In genomic region chr2:234344041-234344440, GRCh38 we compare ENCODE assay signal across 26 cellular contexts.
"Had no signal": no experiment of that assay in that cellular context is flagged by ENCODE, and none has a peak within 500 bp of the region (broad histone marks: within the 10 kb centered on the region; RNA-seq: fewer than 3 reads in every experiment).

No MANE protein-coding gene starts in this region.

- ATAC-seq: left colon; left lung; lower lobe of right lung; mucosa of descending colon; naive thymus-derived CD4-positive, alpha-beta T cell; natural killer cell treated with Interleukin-12 subunit alpha and Interleukin-12 subunit beta and Interleukin-15 and Interleukin-18, amount 100 ng/mL, for 72 hours; pancreas; psoas muscle; right lobe of liver; upper lobe of right lung had no signal

- DNase-seq: head of caudate nucleus; hypothalamus; immature natural killer cell; kidney; left colon; left lung; lower lobe of right lung; mammary epithelial cell; midbrain; mucosa of descending colon; naive thymus-derived CD4-positive, alpha-beta T cell; nucleus accumbens; pancreas; psoas muscle; right lobe of liver; stimulated activated CD4-positive, alpha-beta T cell treated with anti-CD3 and anti-CD28 coated beads, Interleukin-1b, Interleukin-23, amount 100 ng/mL, for 48 hours; stimulated activated CD4-positive, alpha-beta T cell treated with anti-CD3 and anti-CD28 coated beads, Interleukin-4, amount 100 ng/mL, for 1 hour; stimulated activated naive CD4-positive, alpha-beta T cell; tibial artery; trophoblast cell; upper lobe of right lung had no signal

- H3K36me3 Mint-ChIP-seq: natural killer cell treated with Interleukin-12 subunit alpha and Interleukin-12 subunit beta and Interleukin-15 and Interleukin-18, amount 100 ng/mL, for 72 hours had no signal

- H3K27me3 ChIP-seq: left lung, pancreas, right lobe of liver, suprapubic skin, tibial artery, upper lobe of right lung had no signal

- H3K4me3 ChIP-seq: left lung, lower lobe of right lung, mucosa of descending colon, pancreas, psoas muscle, right lobe of liver, smooth muscle cell, suprapubic skin, thoracic aorta, tibial artery, upper lobe of right lung had no signal

- H3K36me3 ChIP-seq: left lung, lower lobe of right lung, pancreas, right lobe of liver, suprapubic skin, thoracic aorta, tibial artery, upper lobe of right lung had no signal

- H3K9me3 ChIP-seq: left lung, lower lobe of right lung, mucosa of descending colon, pancreas, psoas muscle, right lobe of liver, thoracic aorta, tibial artery, upper lobe of right lung had no signal

- H3K4me1 ChIP-seq: lower lobe of right lung, pancreas, psoas muscle, right lobe of liver, suprapubic skin, tibial artery had no signal

- H3K27ac ChIP-seq: left lung, lower lobe of right lung, pancreas, psoas muscle, right lobe of liver, suprapubic skin, thoracic aorta, tibial artery, upper lobe of right lung had no signal

- H3K27ac Mint-ChIP-seq: stimulated activated naive CD8-positive, alpha-beta T cell treated with anti-CD3 and anti-CD28 coated beads, Interleukin-15, Interleukin-2, amounts not matched to agents 100 ng/mL and 50 ng/mL, for 24 hours had no signal

- H3K4me3 Mint-ChIP-seq: immature natural killer cell; naive thymus-derived CD4-positive, alpha-beta T cell; natural killer cell treated with Interleukin-12 subunit alpha and Interleukin-12 subunit beta and Interleukin-15 and Interleukin-18, amount 100 ng/mL, for 72 hours; stimulated activated naive CD8-positive, alpha-beta T cell treated with anti-CD3 and anti-CD28 coated beads, Interleukin-15, Interleukin-2, amounts not matched to agents 100 ng/mL and 50 ng/mL, for 24 hours had no signal

- H3K4me2 ChIP-seq: smooth muscle cell had no signal

- H3K27me3 Mint-ChIP-seq: naive thymus-derived CD4-positive, alpha-beta T cell; natural killer cell treated with Interleukin-12 subunit alpha and Interleukin-12 subunit beta and Interleukin-15 and Interleukin-18, amount 100 ng/mL, for 72 hours; stimulated activated naive CD8-positive, alpha-beta T cell treated with anti-CD3 and anti-CD28 coated beads, Interleukin-15, Interleukin-2, amounts not matched to agents 100 ng/mL and 50 ng/mL, for 24 hours had no signal
